Comparison of ENCODE assay signal across 14 cellular contexts in genomic region chr15:25797511-25798206, GRCh38.
A peak's percentile ranks its signal among the peaks of the same experiment; 100 is the strongest.
DNase-seq lines count a peak whose midpoint lies in the region; ATAC-seq and TF ChIP-seq lines count a peak whose summit lies in the region.
"Had no signal": no experiment of that assay in that cellular context is flagged by ENCODE, and none has a peak within 500 bp of the region (broad histone marks: within the 10 kb centered on the region; RNA-seq: fewer than 3 reads in every experiment).

No MANE protein-coding gene starts in this region.

- H3K27ac ChIP-seq in IMR-90 (ENCODE audit: insufficient read depth, low read length) (0 out of 2 replicates have a peak overlapping the region, but pooled peaks have one; percentile 1), rectal smooth muscle tissue (ENCODE audit: low read depth, low read length) (peak overlapping the region; percentile 56)
- H3K27ac ChIP-seq: heart left ventricle had no signal

- peak; percentile 50 for DNase-seq in AG10803 (ENCODE audit: low read depth)
- DNase-seq in IMR-90: peak; percentile 10
- DNase-seq in fibroblast of mammary gland (ENCODE audit: low read depth): peak; percentile 31
- no peak for DNase-seq in superior temporal gyrus (ENCODE audit: extremely low spot score)
- no peak for DNase-seq in NCI-H2107 treated with DMSO at 0.1 percent for 48 hours (lab: John Stamatoyannopoulos, UW; ENCODE audit: unreplicated experiment)
- DNase-seq in anterior cingulate cortex (lab: John Stamatoyannopoulos, UW): no peak
- no peak for DNase-seq in MCF 10A (ENCODE audit: unreplicated experiment)
- DNase-seq: activated CD4-positive, CD25-positive, alpha-beta regulatory T cell treated with anti-CD3 and anti-CD28 coated beads, Interleukin-2, amount 50 U/mL, for 72 hours; caudate nucleus; left cardiac atrium; NCI-H510A treated with DMSO at 0.1 percent for 48 hours had no signal

- H4K8ac ChIP-seq in IMR-90 (ENCODE audit: low read depth in 2 of 2, low read length in 2 of 2): peak overlapping the region in 1 of 2 experiments; percentile 26; a peak in 2 of 4 replicates

- no peak overlapping the region; the same call in 1 of the 2 replicates for H4K91ac ChIP-seq in IMR-90 (ENCODE audit: insufficient read depth, low read depth, low read length)

- no peak overlapping the region; the same call in 1 of the 2 replicates for H3K18ac ChIP-seq in IMR-90 (ENCODE audit: low read depth, low read length)

- H3K27ac Mint-ChIP-seq in MCF 10A (ENCODE audit: low read depth, unreplicated experiment): no peak overlapping the region

- H2BK120ac ChIP-seq in IMR-90 (ENCODE audit: low read depth, low read length): no peak overlapping the region

- H2BK20ac ChIP-seq in IMR-90 (ENCODE audit: low read depth, low read length): no peak overlapping the region

- no peak overlapping the region for H2BK15ac ChIP-seq in IMR-90 (ENCODE audit: low read depth, low read length)

- WGBS in IMR-90 (ENCODE audit: extremely low coverage in 2 of 2, insufficient read length in 1 of 2), 2 experiments: 100% methylated on average over 1 of the region's 10 CpGs; no CpG with 5 or more reads in 1 of the 2 experiments

- no peak overlapping the region for H3K4me3 Mint-ChIP-seq in MCF 10A (ENCODE audit: unreplicated experiment)

- no peaks in the 10 kb centered on the region for H3K27me3 ChIP-seq in IMR-90 (ENCODE audit: control insufficient read depth, insufficient read depth, low read length)
- no peaks in the 10 kb centered on the region for H3K27me3 ChIP-seq in rectal smooth muscle tissue (ENCODE audit: control insufficient read depth, insufficient read depth, low read length)
- H3K27me3 ChIP-seq: heart left ventricle had no signal

- BruUV-seq in IMR-90 (replicated peaks; lab: Mats Ljungman, UMichigan): no TSS peak
- no TSS peak for BruUV-seq in MCF 10A (replicated peaks; lab: Mats Ljungman, UMichigan)

- no peaks in the 10 kb centered on the region for H3K36me3 ChIP-seq in IMR-90 (ENCODE audit: control insufficient read depth, insufficient read depth, low read length)
- H3K36me3 ChIP-seq in rectal smooth muscle tissue (ENCODE audit: control insufficient read depth, insufficient read depth, low read length): no peaks in the 10 kb centered on the region
- H3K36me3 ChIP-seq: heart left ventricle had no signal

- no peaks in the 10 kb centered on the region for H4K20me1 ChIP-seq in IMR-90 (ENCODE audit: insufficient read depth, low read length)

- H3K4me1 ChIP-seq in IMR-90 (ENCODE audit: control insufficient read depth, insufficient read depth, low read length) (peaks cover 10% of the 10 kb centered on the region), rectal smooth muscle tissue (ENCODE audit: control insufficient read depth, insufficient read depth, low read length) (peaks cover 5% of the 10 kb centered on the region)

- H3K4ac ChIP-seq in IMR-90 (ENCODE audit: low read depth, low read length): peak overlapping the region; percentile 47

- ATAC-seq in IMR-90 (ENCODE audit: low read depth): peak; percentile 73
- ATAC-seq: Panc1 had no signal

- H3K4me2 ChIP-seq in IMR-90 (ENCODE audit: low read depth, low read length): peak overlapping the region; percentile 53

- no peak for TF ChIP-seq RAD21 in IMR-90 (IDR thresholded peaks at IDR 0.05; ENCODE audit: low read length)

- CTCF ChIA-PET in IMR-90 (lab: Yijun Ruan, JAX): interaction anchor here (0.6 to 1.1 kb wide), 2 partner anchors 12 to 136 kb away, joined by 3 read pairs; no protein-coding TSS in a partner anchor
- CTCF ChIA-PET in MCF 10A (lab: Yijun Ruan, JAX): no interaction called here

- H3K9ac ChIP-seq in IMR-90 (ENCODE audit: low read depth, low read length) (no peak overlapping the region), rectal smooth muscle tissue (ENCODE audit: low read length) (no peak overlapping the region)

- no peak overlapping the region for H3K56ac ChIP-seq in IMR-90 (ENCODE audit: extremely low read depth, insufficient read depth, low read length)

- peaks cover 27% of the 10 kb centered on the region for H3K9me3 Mint-ChIP-seq in MCF 10A (ENCODE audit: unreplicated experiment)

- peaks cover 11% of the 10 kb centered on the region; the same call in 1 of the 2 replicates for H3K9me1 ChIP-seq in IMR-90 (ENCODE audit: insufficient read depth, low read length)

- H3K4me3 ChIP-seq in AG10803 (ENCODE audit: low read length): no peak overlapping the region
- no peak overlapping the region for H3K4me3 ChIP-seq in IMR-90 (ENCODE audit: insufficient read depth, low read depth, low read length)
- H3K4me3 ChIP-seq in fibroblast of mammary gland (ENCODE audit: control insufficient read depth, low read depth, low read length): no peak overlapping the region
- no peak overlapping the region for H3K4me3 ChIP-seq in rectal smooth muscle tissue (ENCODE audit: low read length)
- H3K4me3 ChIP-seq: heart left ventricle had no signal

- H3K4me1 Mint-ChIP-seq in MCF 10A (ENCODE audit: insufficient read depth, unreplicated experiment): no peaks in the 10 kb centered on the region

- H3K79me1 ChIP-seq in IMR-90 (ENCODE audit: low read depth in 1 of 2, low read length in 2 of 2): peaks cover 21 to 72% of the 10 kb centered on the region in 2 experiments

- intact Hi-C loops in IMR-90 (cut with micrococcal nuclease): no loop called here
- intact Hi-C loops in MCF 10A (cut with micrococcal nuclease): no loop called here

- no peaks in the 10 kb centered on the region for H3K36me3 Mint-ChIP-seq in MCF 10A (ENCODE audit: insufficient read depth, unreplicated experiment)

- peak overlapping the region; percentile 90 for H2AK9ac ChIP-seq in IMR-90 (replicated peaks; ENCODE audit: low read depth, low read length, poor library complexity)

- H3K9me3 ChIP-seq in IMR-90 (ENCODE audit: control insufficient read depth, insufficient read depth, low read length): no peaks in the 10 kb centered on the region
- H3K9me3 ChIP-seq: heart left ventricle had no signal

- H3K27me3 Mint-ChIP-seq in MCF 10A (ENCODE audit: insufficient read depth, unreplicated experiment): no peaks in the 10 kb centered on the region

- H2BK5ac ChIP-seq in IMR-90 (ENCODE audit: low read depth, low read length, poor library complexity, severe bottlenecking): peak overlapping the region; percentile 24

- H3K14ac ChIP-seq in IMR-90 (replicated peaks; ENCODE audit: low read depth, low read length): 0 out of 2 replicates have a peak overlapping the region, but pooled peaks have one; percentile 41

- in situ Hi-C loops in IMR-90 (cut with MboI; ENCODE audit: low sequenced_read_pairs): no loop called here

- H2AFZ ChIP-seq in IMR-90 (replicated peaks; ENCODE audit: low read length, poor library complexity): peak overlapping the region; percentile 64

- TF ChIP-seq POLR2A in IMR-90 (IDR thresholded peaks at IDR 0.05; ENCODE audit: low read depth, low read length): no peak

- H3K23ac ChIP-seq in IMR-90 (ENCODE audit: low read depth, low read length): no peak overlapping the region

- H2AK5ac ChIP-seq in IMR-90 (ENCODE audit: low read depth, low read length): no peak overlapping the region

- peak overlapping the region; percentile 52 for H4K5ac ChIP-seq in IMR-90 (ENCODE audit: low read depth, low read length)

- TF ChIP-seq CTCF in AG10803 (conservative IDR thresholded peaks at IDR 0.05; ENCODE audit: low read length) (no peak), IMR-90 (conservative IDR thresholded peaks at IDR 0.05; ENCODE audit: low read depth, low read length) (0 out of 2 replicates have a peak, but pooled peaks have one; percentile 9), fibroblast of mammary gland (conservative IDR thresholded peaks at IDR 0.05; ENCODE audit: control insufficient read depth, insufficient read depth, low read depth, low read length) (no peak), MCF 10A (IDR thresholded peaks at IDR 0.05; ENCODE audit: unreplicated experiment) (no peak)

- POLR2A ChIA-PET in IMR-90 (lab: Charles Lee; ENCODE audit: unreplicated experiment) (no interaction called here), MCF 10A (lab: Yijun Ruan, JAX) (no interaction called here)

- dilution Hi-C loops in IMR-90 (cut with HindIII; ENCODE audit: low sequenced_read_pairs, unreplicated experiment): no loop called here

TF ChIP-seq in IMR-90, 13 proteins besides CTCF, POLR2A, EP300 and RAD21:
- TF ChIP-seq FOS (IDR thresholded peaks at IDR 0.05; ENCODE audit: low read depth, low read length): no peak
- no peak for TF ChIP-seq NFE2L2 (IDR thresholded peaks at IDR 0.05; ENCODE audit: low read depth, low read length)
- no peak for TF ChIP-seq RCOR1 (IDR thresholded peaks at IDR 0.05; ENCODE audit: insufficient replicate concordance, low read length)
- no peak for TF ChIP-seq BHLHE40 (IDR thresholded peaks at IDR 0.05; ENCODE audit: low read depth, low read length)
- TF ChIP-seq USF2 (IDR thresholded peaks at IDR 0.05; ENCODE audit: low read depth, low read length): no peak
- TF ChIP-seq MXI1 (IDR thresholded peaks at IDR 0.05; ENCODE audit: borderline replicate concordance, low read depth, low read length): no peak
- TF ChIP-seq CHD1 (IDR thresholded peaks at IDR 0.05; ENCODE audit: low read depth, low read length): no peak
- no peak for TF ChIP-seq RFX5 (IDR thresholded peaks at IDR 0.05; ENCODE audit: low read depth, low read length)
- TF ChIP-seq MAFK (IDR thresholded peaks at IDR 0.05; ENCODE audit: low read depth, low read length): no peak
- no peak for TF ChIP-seq ELK1 (IDR thresholded peaks at IDR 0.05; ENCODE audit: borderline replicate concordance, low read depth, low read length)
- TF ChIP-seq CEBPB (IDR thresholded peaks at IDR 0.05; ENCODE audit: low read depth, low read length): no peak
- no peak for TF ChIP-seq SMC3 (IDR thresholded peaks at IDR 0.05; ENCODE audit: low read depth, low read length)
- TF ChIP-seq MAZ (IDR thresholded peaks at IDR 0.05; ENCODE audit: borderline replicate concordance, low read depth, low read length): no peak

Comparison
In these comparisons a context has a peak if more than half of its experiments do, and no peak if none do; other contexts are left out.
1. DNase-seq: peak in AG10803 (single experiment), IMR-90 (single experiment) and fibroblast of mammary gland (single experiment); none in superior temporal gyrus (single experiment), NCI-H2107 treated with DMSO at 0.1 percent for 48 hours (single experiment), anterior cingulate cortex (0 of 58) and MCF 10A (single experiment).